20 cellular contexts compared by ENCODE assay signal in genomic region chr1:177902151-177902765, GRCh38.
DNase-seq lines count a peak whose midpoint lies in the region; ATAC-seq and TF ChIP-seq lines count a peak whose summit lies in the region.
"Had no signal": no experiment of that assay in that cellular context is flagged by ENCODE, and none has a peak within 500 bp of the region (broad histone marks: within the 10 kb centered on the region; RNA-seq: fewer than 3 reads in every experiment).

No MANE protein-coding gene starts in this region.

- TF ChIP-seq CTCF in gastroesophageal sphincter (IDR thresholded peaks at IDR 0.05) (no peak), psoas muscle (IDR thresholded peaks at IDR 0.05) (no peak)

- H3K9me3 ChIP-seq in gastroesophageal sphincter (no peaks in the 10 kb centered on the region), psoas muscle (no peaks in the 10 kb centered on the region)
- H3K9me3 ChIP-seq: tibial artery had no signal

- DNase-seq in Ammon's horn (ENCODE audit: low spot score) = peak; percentile 16
- peak; percentile 1 for DNase-seq in G401 (ENCODE audit: low spot score)
- peak; percentile 46 for DNase-seq in NCI-H69 (lab: John Stamatoyannopoulos, UW)
- DNase-seq in midbrain (lab: John Stamatoyannopoulos, UW) = peak; percentile 8
- no peak for DNase-seq in psoas muscle
- DNase-seq: ACHN; activated CD4-positive, alpha-beta T cell treated with anti-CD3 and anti-CD28 coated beads for 48 hours; activated gamma-delta T cell; activated T-cell treated with anti-CD3 and anti-CD28 coated beads, Interleukin-2, amount 50 U/mL, for 1 hour; COR-L47; naive thymus-derived CD8-positive, alpha-beta T cell; NCI-H146; NCI-H446; small intestine; tibial artery had no signal

- H3K27me3 ChIP-seq in gastroesophageal sphincter (no peaks in the 10 kb centered on the region), psoas muscle (ENCODE audit: insufficient read depth in 3 of 3, low read length in 2 of 3) (no peaks in the 10 kb centered on the region)

- in situ Hi-C loops in G401 (cut with HindIII; ENCODE audit: low sequenced_read_pairs) = no loop called here

- H3K4me3 ChIP-seq in gastroesophageal sphincter (no peak overlapping the region), psoas muscle (no peak overlapping the region)
- H3K4me3 ChIP-seq: K562, tibial artery had no signal

- H3K36me3 ChIP-seq in gastroesophageal sphincter (no peaks in the 10 kb centered on the region), psoas muscle (ENCODE audit: insufficient read depth in 1 of 2, low read depth in 1 of 2) (no peaks in the 10 kb centered on the region)
- H3K36me3 ChIP-seq: tibial artery had no signal

- H3K4me1 ChIP-seq in gastroesophageal sphincter (no peaks in the 10 kb centered on the region), psoas muscle (no peaks in the 10 kb centered on the region)
- H3K4me1 ChIP-seq: tibial artery had no signal

- ATAC-seq in gastroesophageal sphincter (no peak), GM21576 (IDR thresholded peaks at IDR 0.05; ENCODE audit: unreplicated experiment) (no peak), psoas muscle (no peak)
- ATAC-seq: HCT116; K562; naive thymus-derived CD8-positive, alpha-beta T cell had no signal

- 61 to 77% methylated on average over 5 to 6 of the region's 6 CpGs for WGBS in gastroesophageal sphincter (ENCODE audit: low coverage in 1 of 2), 2 donors
- WGBS in psoas muscle, 3 donors = 83% methylated on average over 6 of the region's 6 CpGs

- no peak overlapping the region for H3K27ac ChIP-seq in gastroesophageal sphincter
- no peak overlapping the region for H3K27ac ChIP-seq in psoas muscle
- H3K27ac ChIP-seq: tibial artery, VCaP had no signal

- intact Hi-C loops in psoas muscle (cut with DNase I) = no loop called here

- no peak for TF ChIP-seq POLR2A in gastroesophageal sphincter (IDR thresholded peaks at IDR 0.05)

- no peak for TF ChIP-seq EP300 in gastroesophageal sphincter (IDR thresholded peaks at IDR 0.05)

Comparison
In these comparisons a context has a peak if more than half of its experiments do, and no peak if none do; other contexts are left out.
1. DNase-seq: peak in Ammon's horn (single experiment), G401 (single experiment), NCI-H69 (single experiment) and midbrain (single experiment); none in psoas muscle (0 of 2).